1 cellular context compared by ENCODE assay signal in genomic region chr18:48990497-48991298, GRCh38.
TF ChIP-seq lines count a peak whose summit lies in the region.

No MANE protein-coding gene starts in this region.

TF ChIP-seq in HepG2, 621 proteins besides CTCF, POLR2A, EP300 and RAD21 (continued from another document and continues in another):
- TF ChIP-seq, protein P1, sequence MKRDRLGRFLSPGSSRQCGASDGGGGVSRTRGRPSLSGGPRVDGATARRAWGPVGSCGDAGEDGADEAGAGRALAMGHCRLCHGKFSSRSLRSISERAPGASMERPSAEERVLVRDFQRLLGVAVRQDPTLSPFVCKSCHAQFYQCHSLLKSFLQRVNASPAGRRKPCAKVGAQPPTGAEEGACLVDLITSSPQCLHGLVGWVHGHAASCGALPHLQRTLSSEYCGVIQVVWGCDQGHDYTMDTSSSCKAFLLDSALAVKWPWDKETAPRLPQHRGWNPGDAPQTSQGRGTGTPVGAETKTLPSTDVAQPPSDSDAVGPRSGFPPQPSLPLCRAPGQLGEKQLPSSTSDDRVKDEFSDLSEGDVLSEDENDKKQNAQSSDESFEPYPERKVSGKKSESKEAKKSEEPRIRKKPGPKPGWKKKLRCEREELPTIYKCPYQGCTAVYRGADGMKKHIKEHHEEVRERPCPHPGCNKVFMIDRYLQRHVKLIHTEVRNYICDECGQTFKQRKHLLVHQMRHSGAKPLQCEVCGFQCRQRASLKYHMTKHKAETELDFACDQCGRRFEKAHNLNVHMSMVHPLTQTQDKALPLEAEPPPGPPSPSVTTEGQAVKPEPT (CRISPR knock-in tag; IDR thresholded peaks at IDR 0.05; ENCODE audit: low read depth): no peak
- TF ChIP-seq ZNF75D (CRISPR knock-in tag; IDR thresholded peaks at IDR 0.05; ENCODE audit: borderline replicate concordance): no peak
- TF ChIP-seq ZNF709 (CRISPR knock-in tag; IDR thresholded peaks at IDR 0.05): no peak
- TF ChIP-seq ESRRA (CRISPR knock-in tag; IDR thresholded peaks at IDR 0.05; ENCODE audit: low read depth): 0 out of 2 replicates have a peak, but pooled peaks have one; percentile 14
- TF ChIP-seq ZBTB49 (CRISPR knock-in tag; IDR thresholded peaks at IDR 0.05; ENCODE audit: borderline replicate concordance): no peak
- TF ChIP-seq, protein P2, sequence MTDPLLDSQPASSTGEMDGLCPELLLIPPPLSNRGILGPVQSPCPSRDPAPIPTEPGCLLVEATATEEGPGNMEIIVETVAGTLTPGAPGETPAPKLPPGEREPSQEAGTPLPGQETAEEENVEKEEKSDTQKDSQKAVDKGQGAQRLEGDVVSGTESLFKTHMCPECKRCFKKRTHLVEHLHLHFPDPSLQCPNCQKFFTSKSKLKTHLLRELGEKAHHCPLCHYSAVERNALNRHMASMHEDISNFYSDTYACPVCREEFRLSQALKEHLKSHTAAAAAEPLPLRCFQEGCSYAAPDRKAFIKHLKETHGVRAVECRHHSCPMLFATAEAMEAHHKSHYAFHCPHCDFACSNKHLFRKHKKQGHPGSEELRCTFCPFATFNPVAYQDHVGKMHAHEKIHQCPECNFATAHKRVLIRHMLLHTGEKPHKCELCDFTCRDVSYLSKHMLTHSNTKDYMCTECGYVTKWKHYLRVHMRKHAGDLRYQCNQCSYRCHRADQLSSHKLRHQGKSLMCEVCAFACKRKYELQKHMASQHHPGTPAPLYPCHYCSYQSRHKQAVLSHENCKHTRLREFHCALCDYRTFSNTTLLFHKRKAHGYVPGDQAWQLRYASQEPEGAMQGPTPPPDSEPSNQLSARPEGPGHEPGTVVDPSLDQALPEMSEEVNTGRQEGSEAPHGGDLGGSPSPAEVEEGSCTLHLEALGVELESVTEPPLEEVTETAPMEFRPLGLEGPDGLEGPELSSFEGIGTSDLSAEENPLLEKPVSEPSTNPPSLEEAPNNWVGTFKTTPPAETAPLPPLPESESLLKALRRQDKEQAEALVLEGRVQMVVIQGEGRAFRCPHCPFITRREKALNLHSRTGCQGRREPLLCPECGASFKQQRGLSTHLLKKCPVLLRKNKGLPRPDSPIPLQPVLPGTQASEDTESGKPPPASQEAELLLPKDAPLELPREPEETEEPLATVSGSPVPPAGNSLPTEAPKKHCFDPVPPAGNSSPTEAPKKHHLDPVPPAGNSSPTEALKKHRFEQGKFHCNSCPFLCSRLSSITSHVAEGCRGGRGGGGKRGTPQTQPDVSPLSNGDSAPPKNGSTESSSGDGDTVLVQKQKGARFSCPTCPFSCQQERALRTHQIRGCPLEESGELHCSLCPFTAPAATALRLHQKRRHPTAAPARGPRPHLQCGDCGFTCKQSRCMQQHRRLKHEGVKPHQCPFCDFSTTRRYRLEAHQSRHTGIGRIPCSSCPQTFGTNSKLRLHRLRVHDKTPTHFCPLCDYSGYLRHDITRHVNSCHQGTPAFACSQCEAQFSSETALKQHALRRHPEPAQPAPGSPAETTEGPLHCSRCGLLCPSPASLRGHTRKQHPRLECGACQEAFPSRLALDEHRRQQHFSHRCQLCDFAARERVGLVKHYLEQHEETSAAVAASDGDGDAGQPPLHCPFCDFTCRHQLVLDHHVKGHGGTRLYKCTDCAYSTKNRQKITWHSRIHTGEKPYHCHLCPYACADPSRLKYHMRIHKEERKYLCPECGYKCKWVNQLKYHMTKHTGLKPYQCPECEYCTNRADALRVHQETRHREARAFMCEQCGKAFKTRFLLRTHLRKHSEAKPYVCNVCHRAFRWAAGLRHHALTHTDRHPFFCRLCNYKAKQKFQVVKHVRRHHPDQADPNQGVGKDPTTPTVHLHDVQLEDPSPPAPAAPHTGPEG (CRISPR knock-in tag; IDR thresholded peaks at IDR 0.05): no peak
- no peak for TF ChIP-seq SYNCRIP (IDR thresholded peaks at IDR 0.05; ENCODE audit: insufficient read depth, low read depth, low read length)
- TF ChIP-seq, protein P3, sequence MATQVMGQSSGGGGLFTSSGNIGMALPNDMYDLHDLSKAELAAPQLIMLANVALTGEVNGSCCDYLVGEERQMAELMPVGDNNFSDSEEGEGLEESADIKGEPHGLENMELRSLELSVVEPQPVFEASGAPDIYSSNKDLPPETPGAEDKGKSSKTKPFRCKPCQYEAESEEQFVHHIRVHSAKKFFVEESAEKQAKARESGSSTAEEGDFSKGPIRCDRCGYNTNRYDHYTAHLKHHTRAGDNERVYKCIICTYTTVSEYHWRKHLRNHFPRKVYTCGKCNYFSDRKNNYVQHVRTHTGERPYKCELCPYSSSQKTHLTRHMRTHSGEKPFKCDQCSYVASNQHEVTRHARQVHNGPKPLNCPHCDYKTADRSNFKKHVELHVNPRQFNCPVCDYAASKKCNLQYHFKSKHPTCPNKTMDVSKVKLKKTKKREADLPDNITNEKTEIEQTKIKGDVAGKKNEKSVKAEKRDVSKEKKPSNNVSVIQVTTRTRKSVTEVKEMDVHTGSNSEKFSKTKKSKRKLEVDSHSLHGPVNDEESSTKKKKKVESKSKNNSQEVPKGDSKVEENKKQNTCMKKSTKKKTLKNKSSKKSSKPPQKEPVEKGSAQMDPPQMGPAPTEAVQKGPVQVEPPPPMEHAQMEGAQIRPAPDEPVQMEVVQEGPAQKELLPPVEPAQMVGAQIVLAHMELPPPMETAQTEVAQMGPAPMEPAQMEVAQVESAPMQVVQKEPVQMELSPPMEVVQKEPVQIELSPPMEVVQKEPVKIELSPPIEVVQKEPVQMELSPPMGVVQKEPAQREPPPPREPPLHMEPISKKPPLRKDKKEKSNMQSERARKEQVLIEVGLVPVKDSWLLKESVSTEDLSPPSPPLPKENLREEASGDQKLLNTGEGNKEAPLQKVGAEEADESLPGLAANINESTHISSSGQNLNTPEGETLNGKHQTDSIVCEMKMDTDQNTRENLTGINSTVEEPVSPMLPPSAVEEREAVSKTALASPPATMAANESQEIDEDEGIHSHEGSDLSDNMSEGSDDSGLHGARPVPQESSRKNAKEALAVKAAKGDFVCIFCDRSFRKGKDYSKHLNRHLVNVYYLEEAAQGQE (IDR thresholded peaks at IDR 0.05; ENCODE audit: borderline replicate concordance in 1 of 2, low read depth in 1 of 2, low read length in 2 of 2): no peak
- no peak for TF ChIP-seq ZNF44 (CRISPR knock-in tag; IDR thresholded peaks at IDR 0.05)
- TF ChIP-seq ZBTB14 (CRISPR knock-in tag; IDR thresholded peaks at IDR 0.05): no peak
- TF ChIP-seq ZNF724P (CRISPR knock-in tag; IDR thresholded peaks at IDR 0.05; ENCODE audit: borderline replicate concordance): no peak
- peak; percentile 43; the same call in 1 of the 2 replicates for TF ChIP-seq FOXA3 (CRISPR knock-in tag; IDR thresholded peaks at IDR 0.05)
- TF ChIP-seq, protein P4, sequence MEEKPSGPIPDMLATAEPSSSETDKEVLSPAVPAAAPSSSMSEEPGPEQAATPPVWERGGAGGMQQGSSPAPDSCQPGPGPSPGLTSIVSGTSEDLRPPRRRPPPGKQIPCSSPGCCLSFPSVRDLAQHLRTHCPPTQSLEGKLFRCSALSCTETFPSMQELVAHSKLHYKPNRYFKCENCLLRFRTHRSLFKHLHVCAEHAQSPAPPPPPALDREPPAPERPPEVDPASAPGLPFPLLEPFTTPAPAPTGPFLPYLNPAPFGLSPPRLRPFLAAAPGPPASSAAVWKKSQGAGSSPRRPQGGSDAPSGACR (CRISPR knock-in tag; IDR thresholded peaks at IDR 0.05): no peak
- no peak for TF ChIP-seq BORCS8-MEF2B (CRISPR knock-in tag; IDR thresholded peaks at IDR 0.05)
- no peak for TF ChIP-seq KDM1A (CRISPR knock-in tag; IDR thresholded peaks at IDR 0.05)
- TF ChIP-seq, protein P5, sequence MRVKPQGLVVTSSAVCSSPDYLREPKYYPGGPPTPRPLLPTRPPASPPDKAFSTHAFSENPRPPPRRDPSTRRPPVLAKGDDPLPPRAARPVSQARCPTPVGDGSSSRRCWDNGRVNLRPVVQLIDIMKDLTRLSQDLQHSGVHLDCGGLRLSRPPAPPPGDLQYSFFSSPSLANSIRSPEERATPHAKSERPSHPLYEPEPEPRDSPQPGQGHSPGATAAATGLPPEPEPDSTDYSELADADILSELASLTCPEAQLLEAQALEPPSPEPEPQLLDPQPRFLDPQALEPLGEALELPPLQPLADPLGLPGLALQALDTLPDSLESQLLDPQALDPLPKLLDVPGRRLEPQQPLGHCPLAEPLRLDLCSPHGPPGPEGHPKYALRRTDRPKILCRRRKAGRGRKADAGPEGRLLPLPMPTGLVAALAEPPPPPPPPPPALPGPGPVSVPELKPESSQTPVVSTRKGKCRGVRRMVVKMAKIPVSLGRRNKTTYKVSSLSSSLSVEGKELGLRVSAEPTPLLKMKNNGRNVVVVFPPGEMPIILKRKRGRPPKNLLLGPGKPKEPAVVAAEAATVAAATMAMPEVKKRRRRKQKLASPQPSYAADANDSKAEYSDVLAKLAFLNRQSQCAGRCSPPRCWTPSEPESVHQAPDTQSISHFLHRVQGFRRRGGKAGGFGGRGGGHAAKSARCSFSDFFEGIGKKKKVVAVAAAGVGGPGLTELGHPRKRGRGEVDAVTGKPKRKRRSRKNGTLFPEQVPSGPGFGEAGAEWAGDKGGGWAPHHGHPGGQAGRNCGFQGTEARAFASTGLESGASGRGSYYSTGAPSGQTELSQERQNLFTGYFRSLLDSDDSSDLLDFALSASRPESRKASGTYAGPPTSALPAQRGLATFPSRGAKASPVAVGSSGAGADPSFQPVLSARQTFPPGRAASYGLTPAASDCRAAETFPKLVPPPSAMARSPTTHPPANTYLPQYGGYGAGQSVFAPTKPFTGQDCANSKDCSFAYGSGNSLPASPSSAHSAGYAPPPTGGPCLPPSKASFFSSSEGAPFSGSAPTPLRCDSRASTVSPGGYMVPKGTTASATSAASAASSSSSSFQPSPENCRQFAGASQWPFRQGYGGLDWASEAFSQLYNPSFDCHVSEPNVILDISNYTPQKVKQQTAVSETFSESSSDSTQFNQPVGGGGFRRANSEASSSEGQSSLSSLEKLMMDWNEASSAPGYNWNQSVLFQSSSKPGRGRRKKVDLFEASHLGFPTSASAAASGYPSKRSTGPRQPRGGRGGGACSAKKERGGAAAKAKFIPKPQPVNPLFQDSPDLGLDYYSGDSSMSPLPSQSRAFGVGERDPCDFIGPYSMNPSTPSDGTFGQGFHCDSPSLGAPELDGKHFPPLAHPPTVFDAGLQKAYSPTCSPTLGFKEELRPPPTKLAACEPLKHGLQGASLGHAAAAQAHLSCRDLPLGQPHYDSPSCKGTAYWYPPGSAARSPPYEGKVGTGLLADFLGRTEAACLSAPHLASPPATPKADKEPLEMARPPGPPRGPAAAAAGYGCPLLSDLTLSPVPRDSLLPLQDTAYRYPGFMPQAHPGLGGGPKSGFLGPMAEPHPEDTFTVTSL (CRISPR knock-in tag; IDR thresholded peaks at IDR 0.05; ENCODE audit: borderline replicate concordance): no peak
- no peak for TF ChIP-seq ZNF547 (CRISPR knock-in tag; IDR thresholded peaks at IDR 0.05)
- TF ChIP-seq, protein P6, sequence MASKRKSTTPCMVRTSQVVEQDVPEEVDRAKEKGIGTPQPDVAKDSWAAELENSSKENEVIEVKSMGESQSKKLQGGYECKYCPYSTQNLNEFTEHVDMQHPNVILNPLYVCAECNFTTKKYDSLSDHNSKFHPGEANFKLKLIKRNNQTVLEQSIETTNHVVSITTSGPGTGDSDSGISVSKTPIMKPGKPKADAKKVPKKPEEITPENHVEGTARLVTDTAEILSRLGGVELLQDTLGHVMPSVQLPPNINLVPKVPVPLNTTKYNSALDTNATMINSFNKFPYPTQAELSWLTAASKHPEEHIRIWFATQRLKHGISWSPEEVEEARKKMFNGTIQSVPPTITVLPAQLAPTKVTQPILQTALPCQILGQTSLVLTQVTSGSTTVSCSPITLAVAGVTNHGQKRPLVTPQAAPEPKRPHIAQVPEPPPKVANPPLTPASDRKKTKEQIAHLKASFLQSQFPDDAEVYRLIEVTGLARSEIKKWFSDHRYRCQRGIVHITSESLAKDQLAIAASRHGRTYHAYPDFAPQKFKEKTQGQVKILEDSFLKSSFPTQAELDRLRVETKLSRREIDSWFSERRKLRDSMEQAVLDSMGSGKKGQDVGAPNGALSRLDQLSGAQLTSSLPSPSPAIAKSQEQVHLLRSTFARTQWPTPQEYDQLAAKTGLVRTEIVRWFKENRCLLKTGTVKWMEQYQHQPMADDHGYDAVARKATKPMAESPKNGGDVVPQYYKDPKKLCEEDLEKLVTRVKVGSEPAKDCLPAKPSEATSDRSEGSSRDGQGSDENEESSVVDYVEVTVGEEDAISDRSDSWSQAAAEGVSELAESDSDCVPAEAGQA (IDR thresholded peaks at IDR 0.05; ENCODE audit: low read depth): no peak
- TF ChIP-seq, protein P6 (CRISPR knock-in tag; IDR thresholded peaks at IDR 0.05; ENCODE audit: borderline replicate concordance): no peak
- no peak for TF ChIP-seq ATF7 (IDR thresholded peaks at IDR 0.05)
- 0 out of 2 replicates have a peak, but pooled peaks have one; percentile 60 for TF ChIP-seq ATF7 (CRISPR knock-in tag; IDR thresholded peaks at IDR 0.05)
- TF ChIP-seq RFX3 (CRISPR knock-in tag; IDR thresholded peaks at IDR 0.05): no peak
- no peak for TF ChIP-seq TCF12 (IDR thresholded peaks at IDR 0.05)
- TF ChIP-seq TCF12 (CRISPR knock-in tag; IDR thresholded peaks at IDR 0.05): no peak
